In the genomic region with DNA sequence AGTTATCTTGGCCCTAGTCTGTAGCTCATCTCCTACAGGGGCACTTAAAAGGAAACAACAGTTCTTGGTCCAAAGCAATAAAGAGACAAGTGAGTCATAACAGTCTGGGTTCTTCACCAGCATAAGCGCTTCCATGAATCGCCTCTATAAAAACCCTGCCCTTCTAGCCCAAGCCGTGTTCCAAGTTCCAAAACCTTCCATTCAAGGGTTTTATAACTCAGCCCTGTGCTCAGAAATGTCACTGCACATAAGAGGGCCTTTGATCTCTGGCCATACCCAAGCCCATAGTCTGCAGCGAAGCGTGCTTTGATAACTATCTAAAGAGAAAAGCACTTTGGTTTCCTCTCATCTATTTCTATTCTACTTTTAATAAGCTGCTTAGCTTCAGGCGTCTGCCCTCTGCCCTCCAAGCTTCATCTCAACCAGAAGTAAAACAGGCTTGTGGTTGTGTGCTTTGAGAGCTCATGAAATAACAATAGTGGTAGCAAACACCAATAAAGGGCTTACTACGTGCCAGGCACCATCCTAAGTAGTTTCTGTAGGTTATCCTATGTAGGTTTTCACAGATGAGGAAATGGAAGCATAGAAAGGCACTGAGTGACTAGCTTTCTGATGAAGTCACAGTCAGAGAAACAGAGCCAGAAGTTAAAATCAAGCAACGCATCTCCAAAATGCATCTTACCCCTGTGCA, we compare ENCODE assay signal across 11 cellular contexts.
DNase-seq lines count a peak whose midpoint lies in the region; ATAC-seq and TF ChIP-seq lines count a peak whose summit lies in the region.
"Had no signal": no experiment of that assay in that cellular context is flagged by ENCODE, and none has a peak within 500 bp of the region (broad histone marks: within the 10 kb centered on the region; RNA-seq: fewer than 3 reads in every experiment).

No MANE protein-coding gene starts in this region.

- peaks cover 48% of the 10 kb centered on the region for H3K4me1 Mint-ChIP-seq in central memory CD8-positive, alpha-beta T cell

- peaks cover 3% of the 10 kb centered on the region for H3K27me3 ChIP-seq in RWPE2 (ENCODE audit: insufficient read depth, poor library complexity, severe bottlenecking)
- H3K27me3 ChIP-seq: esophagus squamous epithelium had no signal

- no peak for TF ChIP-seq CTCF in RWPE2 (IDR thresholded peaks at IDR 0.05; ENCODE audit: poor library complexity, severe bottlenecking)

- H3K36me3 Mint-ChIP-seq in central memory CD8-positive, alpha-beta T cell (ENCODE audit: insufficient read depth): no peaks in the 10 kb centered on the region

- DNase-seq in DMS79 treated with DMSO at 0.1 percent for 48 hours (lab: John Stamatoyannopoulos, UW) (peak; percentile 0), DMS79 (lab: John Stamatoyannopoulos, UW) (no peak), RWPE2 (ENCODE audit: low spot score) (peak; percentile 6), sciatic nerve (ENCODE audit: low spot score) (no peak), pons (ENCODE audit: low spot score) (no peak), SKM-1 treated with dmso at 0.1 percent for 144 hours (lab: John Stamatoyannopoulos, UW; ENCODE audit: unreplicated experiment) (no peak), AG08396 (ENCODE audit: low spot score) (no peak)
- DNase-seq in central memory CD8-positive, alpha-beta T cell (ENCODE audit: low spot score in 2 of 2): no peak
- DNase-seq: esophagus squamous epithelium, KBM-7 had no signal

- H3K4me3 Mint-ChIP-seq in central memory CD8-positive, alpha-beta T cell: peak overlapping the region; percentile 11

- H3K9me3 ChIP-seq in RWPE2 (ENCODE audit: severe bottlenecking): no peaks in the 10 kb centered on the region
- H3K9me3 ChIP-seq: esophagus squamous epithelium had no signal

- H3K9me3 Mint-ChIP-seq in central memory CD8-positive, alpha-beta T cell: no peaks in the 10 kb centered on the region

- H3K36me3 ChIP-seq in RWPE2 (ENCODE audit: low read depth): no peaks in the 10 kb centered on the region
- H3K36me3 ChIP-seq: esophagus squamous epithelium had no signal

- H3K27me3 Mint-ChIP-seq in central memory CD8-positive, alpha-beta T cell: no peaks in the 10 kb centered on the region

- H3K27ac Mint-ChIP-seq in central memory CD8-positive, alpha-beta T cell (ENCODE audit: low read depth): peak overlapping the region; percentile 71

- ATAC-seq in RWPE2 (ENCODE audit: low read depth): no peak
- peak; percentile 34 for ATAC-seq in central memory CD8-positive, alpha-beta T cell (replicated peaks; ENCODE audit: extremely low read depth, poor library complexity, severe bottlenecking)
- peak; percentile 80 for ATAC-seq in sciatic nerve

- H3K27ac ChIP-seq in RWPE2 (ENCODE audit: poor library complexity, severe bottlenecking): no peak overlapping the region
- H3K27ac ChIP-seq: 22Rv1 had no signal

- peaks cover 6% of the 10 kb centered on the region for H3K4me1 ChIP-seq in RWPE2 (ENCODE audit: insufficient read depth, poor library complexity, severe bottlenecking)

- H3K4me3 ChIP-seq in RWPE2 (ENCODE audit: severe bottlenecking): no peak overlapping the region
- H3K4me3 ChIP-seq: esophagus squamous epithelium had no signal

- intact Hi-C loops in sciatic nerve (cut with DNase I): no loop called here

Comparison
In these comparisons a context has a peak if more than half of its experiments do, and no peak if none do; other contexts are left out.
1. DNase-seq: peak in DMS79 treated with DMSO at 0.1 percent for 48 hours (single experiment) and RWPE2 (single experiment); none in DMS79 (single experiment), central memory CD8-positive, alpha-beta T cell (0 of 2), sciatic nerve (single experiment), pons (single experiment), SKM-1 treated with dmso at 0.1 percent for 144 hours (single experiment) and AG08396 (single experiment).